ENCODE assay signal across 29 cellular contexts in genomic region chrX:12811658-12812057, GRCh38. TPM values are rescaled to one million over a fixed set of nuclear protein-coding genes. Genes with fewer than 3 reads are reported as not detected.
"Had no signal": no experiment of that assay in that cellular context is flagged by ENCODE, and none has a peak within 500 bp of the region (broad histone marks: within the 10 kb centered on the region; RNA-seq: fewer than 3 reads in every experiment).

No MANE protein-coding gene starts in this region.

- H3K9me3 ChIP-seq: ascending aorta, body of pancreas, Peyer's patch, SJCRH30, SK-N-SH had no signal

- ATAC-seq: activated CD8-positive, alpha-beta memory T cell treated with anti-CD3 and anti-CD28 coated beads, Interleukin-2, amount 10 ng/mL, durations not matched to agents 7 days and 5 days; activated T-cell treated with anti-CD3 and anti-CD28 coated beads, Interleukin-2, amount 50 U/mL, for 4 hours; body of pancreas; T-helper 17 cell; WTC11 had no signal

- H3K4me3 Mint-ChIP-seq: activated CD8-positive, alpha-beta memory T cell treated with anti-CD3 and anti-CD28 coated beads, Interleukin-2, amount 10 ng/mL, durations not matched to agents 7 days and 5 days; activated T-cell treated with anti-CD3 and anti-CD28 coated beads, Interleukin-2, amount 50 U/mL, for 4 hours; T-helper 17 cell; WTC11 had no signal

- H3K36me3 ChIP-seq: ascending aorta, Peyer's patch had no signal

- H3K27ac Mint-ChIP-seq: T-helper 17 cell, WTC11 had no signal

- DNase-seq: activated CD4-positive, CD25-positive, alpha-beta regulatory T cell treated with anti-CD3 and anti-CD28 coated beads, Interleukin-2, amount 50 U/mL, for 72 hours; activated CD8-positive, alpha-beta memory T cell treated with anti-CD3 and anti-CD28 coated beads, Interleukin-2, amount 10 ng/mL, durations not matched to agents 7 days and 5 days; activated naive CD4-positive, alpha-beta T cell treated with anti-CD3 and anti-CD28 coated beads, Interleukin-2, amount 50 U/mL, for 16 hours; activated T-cell treated with anti-CD3 and anti-CD28 coated beads, Interleukin-2, amount 50 U/mL, for 4 hours; amniotic stem cell; body of pancreas; central memory CD4-positive, alpha-beta T cell; KBM-7; NCI-H1048; NCI-H1417; NCI-H1930; NCI-H2171 treated with DMSO at 0.1 percent for 48 hours; NCI-H226; NCI-H526; NCI-H774; Peyer's patch; Right ventricle myocardium superior; SJCRH30; SK-N-SH; SW 1271; T-helper 17 cell; T-helper 9 cell had no signal

- H3K27me3 ChIP-seq: ascending aorta, body of pancreas, Peyer's patch, SJCRH30 had no signal

- H3K4me1 ChIP-seq: ascending aorta, body of pancreas, Peyer's patch, SJCRH30 had no signal

- H3K27ac ChIP-seq: ascending aorta, body of pancreas, Peyer's patch, RWPE1, SJCRH30 had no signal

- H3K4me3 ChIP-seq: ascending aorta, body of pancreas, Peyer's patch, SJCRH30 had no signal

- H3K27me3 Mint-ChIP-seq: activated CD8-positive, alpha-beta memory T cell treated with anti-CD3 and anti-CD28 coated beads, Interleukin-2, amount 10 ng/mL, durations not matched to agents 7 days and 5 days; T-helper 17 cell had no signal

- H3K9me3 Mint-ChIP-seq: activated T-cell treated with anti-CD3 and anti-CD28 coated beads, Interleukin-2, amount 50 U/mL, for 4 hours; WTC11 had no signal

RNA-seq across cellular contexts. Expression of gene TLR7, which starts 55.2 kb away (rescaled TPM):
- total RNA-seq: ascending aorta, bronchial epithelial cell, chondrocyte, M059J, NCI-H460, SJCRH30, WTC11 had no signal
- polyA plus RNA-seq: SK-N-SH had no signal
